8 cellular contexts compared by ENCODE assay signal in the genomic region with DNA sequence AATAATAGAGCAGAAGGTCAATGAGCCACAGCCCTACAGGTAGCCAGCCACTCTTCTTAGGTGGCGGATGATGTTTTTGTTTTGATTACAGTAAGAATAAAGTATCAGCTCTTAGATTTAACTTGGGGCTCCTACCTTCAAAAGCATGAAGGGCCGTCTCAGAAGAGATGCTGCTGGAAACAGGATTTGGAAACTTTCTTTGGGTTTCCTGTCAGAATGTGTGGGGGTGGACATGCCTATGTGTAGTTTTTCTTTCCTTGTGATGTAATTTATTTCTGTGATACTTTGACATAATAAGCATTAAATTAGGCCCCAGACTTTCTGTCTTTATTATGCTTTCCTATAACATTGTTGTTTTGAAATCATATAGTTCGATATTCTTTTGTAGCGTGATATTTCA. TPM values are rescaled to one million over a fixed set of nuclear protein-coding genes. Genes with fewer than 3 reads are reported as not detected.
DNase-seq lines count a peak whose midpoint lies in the region; ATAC-seq and TF ChIP-seq lines count a peak whose summit lies in the region.

No MANE protein-coding gene starts in this region.

- H3K4me1 ChIP-seq in lung (ENCODE audit: control insufficient read depth in 2 of 2, insufficient read depth in 2 of 2, low read length in 2 of 2) (peaks cover 4 to 21% of the 10 kb centered on the region in 2 donors), aorta (ENCODE audit: control insufficient read depth in 1 of 2, insufficient read depth in 2 of 2, low read length in 2 of 2) (peaks cover 0 to 8% of the 10 kb centered on the region in 2 donors)

- peak overlapping the region in 1 of 2 donors; percentile 100 for H3K27ac ChIP-seq in lung (ENCODE audit: low read depth in 1 of 2, low read length in 1 of 2)
- peak overlapping the region in 1 of 2 donors; percentile 85 for H3K27ac ChIP-seq in aorta (ENCODE audit: low read depth in 1 of 2, low read length in 2 of 2)

- peak overlapping the region; percentile 98 for H3K4me3 ChIP-seq in lung
- H3K4me3 ChIP-seq in aorta (ENCODE audit: low read length in 2 of 2), result peak overlapping the region; percentile 71 to 88

- 53 to 55% methylated on average over 4 of the region's 4 CpGs for WGBS in lung, 2 donors
- 39 to 43% methylated on average over 4 of the region's 4 CpGs for WGBS in aorta, 2 donors

- POLR2A ChIA-PET in activated naive CD8-positive, alpha-beta T cell treated with anti-CD3 and anti-CD28 coated beads, Interleukin-2, amount 10 ng/mL, durations not matched to agents 7 days and 5 days (lab: Charles Lee), result interaction anchor here (1.0 to 6.7 kb wide), 7 partner anchors 17 to 116 kb away, joined by 3 to 98 read pairs (median 7); no protein-coding TSS in a partner anchor

- H3K27me3 Mint-ChIP-seq in activated naive CD8-positive, alpha-beta T cell treated with anti-CD3 and anti-CD28 coated beads, Interleukin-2, amount 10 ng/mL, durations not matched to agents 7 days and 5 days, result no peaks in the 10 kb centered on the region

- H3K36me3 ChIP-seq in lung (ENCODE audit: control insufficient read depth in 2 of 2, insufficient read depth in 2 of 2, low read length in 2 of 2) (peaks cover 0 to 1% of the 10 kb centered on the region in 2 donors), aorta (ENCODE audit: control insufficient read depth in 1 of 2, insufficient read depth in 2 of 2, low read length in 1 of 2) (no peaks in the 10 kb centered on the region)

- H3K36me3 Mint-ChIP-seq in activated naive CD8-positive, alpha-beta T cell treated with anti-CD3 and anti-CD28 coated beads, Interleukin-2, amount 10 ng/mL, durations not matched to agents 7 days and 5 days, result peaks cover 16% of the 10 kb centered on the region

- H3K9me3 ChIP-seq in lung (ENCODE audit: control insufficient read depth in 2 of 2, insufficient read depth in 1 of 2, low read length in 1 of 2) (no peaks in the 10 kb centered on the region), aorta (ENCODE audit: control insufficient read depth, low read length) (no peaks in the 10 kb centered on the region)

- peak in 5 of 6 experiments; percentile 7 to 30 (median 18) for DNase-seq in stimulated activated naive CD4-positive, alpha-beta T cell (lab: John Stamatoyannopoulos, UW)
- no peak for DNase-seq in stimulated activated naive CD4-positive, alpha-beta T cell treated with Interleukin-2 at 50 U/mL for 16 hours (lab: John Stamatoyannopoulos, UW)
- DNase-seq in activated naive CD8-positive, alpha-beta T cell treated with anti-CD3 and anti-CD28 coated beads, Interleukin-2, amount 10 ng/mL, durations not matched to agents 7 days and 5 days, result no peak
- DNase-seq in lung (ENCODE audit: low spot score), result no peak
- no peak for DNase-seq in aorta
- DNase-seq in glomerular visceral epithelial cell (ENCODE audit: extremely low spot score), result no peak
- DNase-seq in GM13976 (ENCODE audit: low spot score), result no peak

- peak overlapping the region; percentile 99 for H3K4me3 Mint-ChIP-seq in activated naive CD8-positive, alpha-beta T cell treated with anti-CD3 and anti-CD28 coated beads, Interleukin-2, amount 10 ng/mL, durations not matched to agents 7 days and 5 days

- TF ChIP-seq CTCF in lung (IDR thresholded peaks at IDR 0.05; ENCODE audit: control extremely low read depth, extremely low read depth) (no peak), GM13976 (IDR thresholded peaks at IDR 0.05; ENCODE audit: borderline replicate concordance, control extremely low read depth, extremely low read depth, insufficient read depth, missing control alignments) (no peak)

- peak overlapping the region; percentile 91 for H3K27ac Mint-ChIP-seq in activated naive CD8-positive, alpha-beta T cell treated with anti-CD3 and anti-CD28 coated beads, Interleukin-2, amount 10 ng/mL, durations not matched to agents 7 days and 5 days

- H3K4me1 Mint-ChIP-seq in activated naive CD8-positive, alpha-beta T cell treated with anti-CD3 and anti-CD28 coated beads, Interleukin-2, amount 10 ng/mL, durations not matched to agents 7 days and 5 days, result peaks cover 60% of the 10 kb centered on the region

- intact Hi-C loops in aorta (cut with DNase I), result loop anchor here (1.0 to 5.0 kb wide), 3 partner anchors 41 to 117 kb away; no protein-coding TSS in a partner anchor

- no peak for ATAC-seq in activated naive CD8-positive, alpha-beta T cell treated with anti-CD3 and anti-CD28 coated beads, Interleukin-2, amount 10 ng/mL, durations not matched to agents 7 days and 5 days (ENCODE audit: low read depth)
- no peak for ATAC-seq in lung (ENCODE audit: insufficient read depth, low FRiP score)
- no peak for ATAC-seq in aorta (ENCODE audit: low FRiP score)
- no peak for ATAC-seq in HG02588 (IDR thresholded peaks at IDR 0.05; ENCODE audit: unreplicated experiment)

- H3K27me3 ChIP-seq in lung (ENCODE audit: control insufficient read depth, insufficient read depth) (no peaks in the 10 kb centered on the region), aorta (ENCODE audit: control insufficient read depth in 1 of 2, insufficient read depth in 2 of 2, low read length in 1 of 2) (no peaks in the 10 kb centered on the region)

- in situ Hi-C loops in GM13976 (cut with MboI; ENCODE audit: low sequenced_read_pairs, unreplicated experiment), result loop anchor here (25.0 kb wide), 1 partner anchor 409 kb away; the partner anchor contains the start of gene DENND2D

- peaks cover 2% of the 10 kb centered on the region for H3K9me3 Mint-ChIP-seq in activated naive CD8-positive, alpha-beta T cell treated with anti-CD3 and anti-CD28 coated beads, Interleukin-2, amount 10 ng/mL, durations not matched to agents 7 days and 5 days

RNA-seq across cellular contexts. Expression of gene RAP1A, which starts 1.5 kb away (rescaled TPM):
- total RNA-seq in activated naive CD8-positive, alpha-beta T cell treated with anti-CD3 and anti-CD28 coated beads, Interleukin-2, amount 10 ng/mL, durations not matched to agents 7 days and 5 days, result 100 to 1,000 TPM; 134 to 139 TPM
- 10 to 100 TPM; 64.5 to 82.9 TPM for total RNA-seq in lung
- 10 to 100 TPM; 72.2 to 97.3 TPM for polyA plus RNA-seq in lung
- total RNA-seq in aorta, result 100 to 1,000 TPM; 125 to 174 TPM
- polyA plus RNA-seq in aorta, result 100 to 1,000 TPM; 108 to 318 TPM

Comparison
In these comparisons a context has a peak if more than half of its experiments do, and no peak if none do; other contexts are left out.
1. DNase-seq: peak in stimulated activated naive CD4-positive, alpha-beta T cell (5 of 6); none in stimulated activated naive CD4-positive, alpha-beta T cell treated with Interleukin-2 at 50 U/mL for 16 hours (single experiment), activated naive CD8-positive, alpha-beta T cell treated with anti-CD3 and anti-CD28 coated beads, Interleukin-2, amount 10 ng/mL, durations not matched to agents 7 days and 5 days (single experiment), lung (single experiment), aorta (0 of 2), glomerular visceral epithelial cell (single experiment) and GM13976 (single experiment).